ENCODE assay signal across 31 cellular contexts in genomic region chr1:109723351-109723750, GRCh38. TPM values are rescaled to one million over a fixed set of nuclear protein-coding genes. Genes with fewer than 3 reads are reported as not detected.
A peak's percentile ranks its signal among the peaks of the same experiment; 100 is the strongest.
DNase-seq lines count a peak whose midpoint lies in the region; ATAC-seq, FAIRE-seq and TF ChIP-seq lines count a peak whose summit lies in the region.
"Had no signal": no experiment of that assay in that cellular context is flagged by ENCODE, and none has a peak within 500 bp of the region (broad histone marks: within the 10 kb centered on the region; RNA-seq: fewer than 3 reads in every experiment).

No MANE protein-coding gene starts in this region.

- POLR2A ChIA-PET in HepG2 (lab: Yijun Ruan, JAX): no interaction called here

- FAIRE-seq in HepG2 (lab: Jason Lieb, UNC): no peak
- FAIRE-seq: A204.1, endothelial cell of umbilical vein, GM18507 had no signal

- no peak for TF ChIP-seq RAD21 in HepG2 (CRISPR knock-in tag; IDR thresholded peaks at IDR 0.05)

- no peak overlapping the region for H3K27ac ChIP-seq in HepG2 (ENCODE audit: extremely low read length, insufficient read depth, low read length)
- H3K27ac ChIP-seq in right lobe of liver: no peak overlapping the region
- no peak overlapping the region for H3K27ac ChIP-seq in upper lobe of left lung
- H3K27ac ChIP-seq: BLaER1, heart right ventricle, RWPE1 had no signal

- H3K9me3 ChIP-seq in HepG2 (ENCODE audit: low read length): no peaks in the 10 kb centered on the region
- H3K9me3 ChIP-seq in right lobe of liver: no peaks in the 10 kb centered on the region
- H3K9me3 ChIP-seq in upper lobe of left lung: no peaks in the 10 kb centered on the region
- H3K9me3 ChIP-seq: heart right ventricle had no signal

- no peak overlapping the region for H2AFZ ChIP-seq in HepG2 (ENCODE audit: low read length)

- TF ChIP-seq CTCF in HepG2 (CRISPR knock-in tag; IDR thresholded peaks at IDR 0.05) (no peak), right lobe of liver (IDR thresholded peaks at IDR 0.05) (no peak), upper lobe of left lung (IDR thresholded peaks at IDR 0.05) (no peak)

- no peak for TF ChIP-seq POLR2A in HepG2 (IDR thresholded peaks at IDR 0.05; ENCODE audit: insufficient read depth in 1 of 2, low read depth in 2 of 2, low read length in 2 of 2)
- TF ChIP-seq POLR2A in right lobe of liver (IDR thresholded peaks at IDR 0.05): no peak
- TF ChIP-seq POLR2A in upper lobe of left lung (IDR thresholded peaks at IDR 0.05): no peak

- H3K4me1 ChIP-seq in HepG2 (ENCODE audit: insufficient read depth, low read length) (peaks cover 25% of the 10 kb centered on the region), right lobe of liver (no peaks in the 10 kb centered on the region), upper lobe of left lung (no peaks in the 10 kb centered on the region)

- TF ChIP-seq EP300 in HepG2 (IDR thresholded peaks at IDR 0.05; ENCODE audit: low read depth in 2 of 2, low read length in 2 of 2) (no peak), HepG2 (CRISPR knock-in tag; IDR thresholded peaks at IDR 0.05; ENCODE audit: borderline replicate concordance) (no peak), upper lobe of left lung (IDR thresholded peaks at IDR 0.05) (no peak)

- H4K20me1 ChIP-seq in HepG2 (ENCODE audit: insufficient read depth, low read length): no peaks in the 10 kb centered on the region
- H4K20me1 ChIP-seq: BLaER1 had no signal

- no peak overlapping the region for H3K4me2 ChIP-seq in HepG2 (ENCODE audit: low read depth, low read length)
- H3K4me2 ChIP-seq: BLaER1 had no signal

- in situ Hi-C loops in HepG2 (cut with HindIII; ENCODE audit: extremely low pct_ligation_motif_present, low pct_unique_long_range_greater_than_20kb): no loop called here

- H3K27me3 ChIP-seq in HepG2 (ENCODE audit: control insufficient read depth in 1 of 2, insufficient read depth in 2 of 2, low read length in 2 of 2) (no peaks in the 10 kb centered on the region; a peak in 1 of 5 replicates), right lobe of liver (no peaks in the 10 kb centered on the region), upper lobe of left lung (no peaks in the 10 kb centered on the region)
- H3K27me3 ChIP-seq: BLaER1, heart right ventricle, MG63 had no signal

- CTCF ChIA-PET in HepG2 (lab: Yijun Ruan, JAX; ENCODE audit: low intra/inter-chr PET ratio, low total read pairs): no interaction called here

- no peak overlapping the region for H3K9ac ChIP-seq in HepG2 (ENCODE audit: insufficient read depth, low read depth, low read length)
- H3K9ac ChIP-seq: BLaER1 had no signal

- intact Hi-C loops in HepG2 (cut with micrococcal nuclease; ENCODE audit: unreplicated experiment) (no loop called here), right lobe of liver (cut with DNase I) (no loop called here)

- no TSS peak for BruUV-seq in HepG2 (replicated peaks; lab: Mats Ljungman, UMichigan)

- H3K36me3 ChIP-seq in HepG2 (replicated peaks in 1 of 2; ENCODE audit: control insufficient read depth in 1 of 2, insufficient read depth in 2 of 2, low read length in 2 of 2) (no peaks in the 10 kb centered on the region), right lobe of liver (no peaks in the 10 kb centered on the region), upper lobe of left lung (no peaks in the 10 kb centered on the region)
- H3K36me3 ChIP-seq: BLaER1, heart right ventricle, MG63 had no signal

- H3K79me2 ChIP-seq in HepG2 (ENCODE audit: insufficient read depth, low read length): no peaks in the 10 kb centered on the region

- DNase-seq in HepG2 (ENCODE audit: low spot score): peak; percentile 29
- DNase-seq in right lobe of liver: no peak
- DNase-seq in astrocyte of the hippocampus (ENCODE audit: low read depth, low spot score): peak; percentile 18
- peak; percentile 16 for DNase-seq in hepatic stellate cell (ENCODE audit: low spot score)
- no peak for DNase-seq in NCI-H2196 treated with DMSO at 0.1 percent for 48 hours (lab: John Stamatoyannopoulos, UW; ENCODE audit: unreplicated experiment)
- no peak for DNase-seq in upper lobe of left lung
- no peak for DNase-seq in NCI-H510A treated with DMSO at 0.1 percent for 48 hours (lab: John Stamatoyannopoulos, UW)
- DNase-seq: activated CD8-positive, alpha-beta T cell treated with anti-CD3 and anti-CD28 coated beads, Interleukin-2, amount 10 ng/mL, durations not matched to agents 7 days and 5 days; activated naive CD8-positive, alpha-beta T cell treated with anti-CD3 and anti-CD28 coated beads for 36 hours; activated T-cell treated with anti-CD3 and anti-CD28 coated beads for 4 hours; DMS79; HCEC 1CT; heart right ventricle; KG1; left cardiac atrium; MG63; naive B cell; NCI-H1417 treated with DMSO at 0.1 percent for 48 hours; NCI-H2081 treated with DMSO at 0.1 percent for 48 hours; NCI-H446 treated with DMSO at 0.1 percent for 48 hours; stimulated activated naive CD4-positive, alpha-beta T cell treated with Interleukin-2 at 50 U/mL for 16 hours had no signal

- no peak for ATAC-seq in HepG2
- no peak for ATAC-seq in right lobe of liver
- ATAC-seq in upper lobe of left lung (ENCODE audit: low FRiP score in 2 of 2): no peak
- ATAC-seq in HG03039 (IDR thresholded peaks at IDR 0.05; ENCODE audit: unreplicated experiment): no peak
- ATAC-seq: activated CD8-positive, alpha-beta T cell treated with anti-CD3 and anti-CD28 coated beads, Interleukin-2, amount 10 ng/mL, durations not matched to agents 7 days and 5 days; heart right ventricle; left cardiac atrium had no signal

- WGBS in HepG2 (ENCODE audit: low lambda C conversion rate): 45% methylated on average over 5 of the region's 5 CpGs
- 76% methylated on average over 4 of the region's 5 CpGs for WGBS in right lobe of liver (ENCODE audit: insufficient coverage, low coverage, low lambda C conversion rate, missing lambda C conversion rate)
- WGBS in upper lobe of left lung, 2 donors: 85 to 89% methylated on average over 5 of the region's 5 CpGs

- H3K4me3 ChIP-seq in HepG2 (replicated peaks in 1 of 3; ENCODE audit: insufficient read depth in 1 of 3, low read depth in 2 of 3, low read length in 3 of 3) (no peak overlapping the region), right lobe of liver (no peak overlapping the region), upper lobe of left lung (no peak overlapping the region)
- H3K4me3 ChIP-seq: BLaER1, heart right ventricle, MG63 had no signal

RNA-seq across cellular contexts. Expression of gene GSTM5, which starts 11.3 kb away (rescaled TPM):
- total RNA-seq in HepG2 (2016; rRNA removed; fragmentation: Illumina TruSeq; extraction: Trizol) (not detected in 2 replicates), right lobe of liver (under 1 TPM in 5 of 6 experiments, not detected in 1; 0.19 to 0.54 (median 0.31) TPM), upper lobe of left lung (10 to 100 TPM in 3 of 6 donors, 1 to 10 TPM in 2, under 1 TPM in 1; 1.00 to 24.3 (median 8.3) TPM)
- not detected in 2 replicates for total RNA-seq in HepG2 (2016; cell fraction: cytosol; rRNA removed; fragmentation: Illumina TruSeq; extraction: Trizol; ENCODE audit: low read depth)
- total RNA-seq in HepG2 (2016; cell fraction: insoluble cytoplasmic fraction; rRNA removed; fragmentation: Illumina TruSeq; extraction: Trizol): not detected in 2 replicates
- not detected in 2 replicates for total RNA-seq in HepG2 (2016; cell fraction: membrane; rRNA removed; fragmentation: Illumina TruSeq; extraction: Trizol)
- not detected in 2 replicates for total RNA-seq in HepG2 (2016; cell fraction: nucleus; rRNA removed; fragmentation: Illumina TruSeq; extraction: Trizol)
- polyA plus RNA-seq in HepG2 (2011; rRNA removed): not detected in 2 replicates
- not detected in 2 replicates for polyA plus RNA-seq in HepG2 (2011; cell fraction: cytosol; rRNA removed)
- 0.23 TPM in 1 of 2 replicates, not detected in the other for polyA plus RNA-seq in HepG2 (2011; cell fraction: nucleus; rRNA removed)
- not detected in 2 replicates for polyA plus RNA-seq in HepG2 (2012)
- polyA plus RNA-seq in HepG2 (2016; cell fraction: cytosol; fragmentation: Illumina TruSeq; extraction: Trizol; ENCODE audit: low read depth): not detected in 2 replicates
- not detected in 2 replicates for polyA plus RNA-seq in HepG2 (2016; cell fraction: insoluble cytoplasmic fraction; fragmentation: Illumina TruSeq; extraction: Trizol; ENCODE audit: low read depth)
- not detected in 2 replicates for polyA plus RNA-seq in HepG2 (2016; cell fraction: membrane; fragmentation: Illumina TruSeq; extraction: Trizol; ENCODE audit: low read depth)
- not detected in 2 replicates for polyA plus RNA-seq in HepG2 (2016; cell fraction: nucleus; fragmentation: Illumina TruSeq; extraction: Trizol; ENCODE audit: insufficient read depth, low read depth)
- 0.06 and 0.56 TPM in 2 replicates for polyA minus RNA-seq in HepG2 (2011; rRNA and poly(A)+ RNA removed; ENCODE audit: low replicate concordance)
- not detected in 2 replicates for polyA minus RNA-seq in HepG2 (2011; cell fraction: cytosol; rRNA and poly(A)+ RNA removed)
- polyA minus RNA-seq in HepG2 (2011; cell fraction: nucleus; rRNA and poly(A)+ RNA removed): 0.13 TPM in 1 of 2 replicates, not detected in the other
- total RNA-seq: dermis microvascular lymphatic vessel endothelial cell, HT1080 had no signal

RNA-seq across cellular contexts. Expression of gene GSTM3, which starts 17.5 kb away (rescaled TPM):
- total RNA-seq in HepG2 (2016; rRNA removed; fragmentation: Illumina TruSeq; extraction: Trizol) (127 and 150 TPM in 2 replicates), right lobe of liver (10 to 100 TPM in 3 of 6 experiments, 1 to 10 TPM in 3; 1.2 to 19.2 (median 10.6) TPM), upper lobe of left lung (10 to 100 TPM in 3 of 6 donors, 1 to 10 TPM in 3; 4.9 to 23.3 (median 11.2) TPM)
- total RNA-seq in HepG2 (2016; cell fraction: cytosol; rRNA removed; fragmentation: Illumina TruSeq; extraction: Trizol; ENCODE audit: low read depth): 35.2 and 40.3 TPM in 2 replicates
- total RNA-seq in HepG2 (2016; cell fraction: insoluble cytoplasmic fraction; rRNA removed; fragmentation: Illumina TruSeq; extraction: Trizol): 127 and 162 TPM in 2 replicates
- total RNA-seq in HepG2 (2016; cell fraction: membrane; rRNA removed; fragmentation: Illumina TruSeq; extraction: Trizol): 35.2 and 39.0 TPM in 2 replicates
- 49.3 and 64.9 TPM in 2 replicates for total RNA-seq in HepG2 (2016; cell fraction: nucleus; rRNA removed; fragmentation: Illumina TruSeq; extraction: Trizol)
- 124 and 142 TPM in 2 replicates for polyA plus RNA-seq in HepG2 (2011; rRNA removed)
- polyA plus RNA-seq in HepG2 (2011; cell fraction: cytosol; rRNA removed): 105 and 126 TPM in 2 replicates
- polyA plus RNA-seq in HepG2 (2011; cell fraction: nucleus; rRNA removed): 39.2 and 41.5 TPM in 2 replicates
- polyA plus RNA-seq in HepG2 (2012): 102 and 104 TPM in 2 replicates
- polyA plus RNA-seq in HepG2 (2016; cell fraction: cytosol; fragmentation: Illumina TruSeq; extraction: Trizol; ENCODE audit: low read depth): 37.0 and 38.1 TPM in 2 replicates
- polyA plus RNA-seq in HepG2 (2016; cell fraction: insoluble cytoplasmic fraction; fragmentation: Illumina TruSeq; extraction: Trizol; ENCODE audit: low read depth): 128 and 138 TPM in 2 replicates
- 28.9 and 29.1 TPM in 2 replicates for polyA plus RNA-seq in HepG2 (2016; cell fraction: membrane; fragmentation: Illumina TruSeq; extraction: Trizol; ENCODE audit: low read depth)
- 66.5 and 79.1 TPM in 2 replicates for polyA plus RNA-seq in HepG2 (2016; cell fraction: nucleus; fragmentation: Illumina TruSeq; extraction: Trizol; ENCODE audit: insufficient read depth, low read depth)
- polyA minus RNA-seq in HepG2 (2011; rRNA and poly(A)+ RNA removed; ENCODE audit: low replicate concordance): 34.6 and 95.6 TPM in 2 replicates
- 31.6 and 39.1 TPM in 2 replicates for polyA minus RNA-seq in HepG2 (2011; cell fraction: cytosol; rRNA and poly(A)+ RNA removed)
- polyA minus RNA-seq in HepG2 (2011; cell fraction: nucleus; rRNA and poly(A)+ RNA removed): 15.7 and 24.2 TPM in 2 replicates

RNA-seq across cellular contexts. Expression of gene GSTM1, which starts 35.7 kb away (rescaled TPM):
- total RNA-seq in HepG2 (2016; rRNA removed; fragmentation: Illumina TruSeq; extraction: Trizol) (not detected in 2 replicates), right lobe of liver (100 to 1,000 TPM in 1 of 6 experiments, 10 to 100 TPM in 2, not detected in 3; 32.1 to 248 (median 43.0) TPM), upper lobe of left lung (10 to 100 TPM in 2 of 6 donors, not detected in 4; 11.8 to 33.0 TPM)
- total RNA-seq in HepG2 (2016; cell fraction: cytosol; rRNA removed; fragmentation: Illumina TruSeq; extraction: Trizol; ENCODE audit: low read depth): not detected in 2 replicates
- total RNA-seq in HepG2 (2016; cell fraction: insoluble cytoplasmic fraction; rRNA removed; fragmentation: Illumina TruSeq; extraction: Trizol): 0.15 TPM in 1 of 2 replicates, not detected in the other
- not detected in 2 replicates for total RNA-seq in HepG2 (2016; cell fraction: membrane; rRNA removed; fragmentation: Illumina TruSeq; extraction: Trizol)
- not detected in 2 replicates for total RNA-seq in HepG2 (2016; cell fraction: nucleus; rRNA removed; fragmentation: Illumina TruSeq; extraction: Trizol)
- polyA plus RNA-seq in HepG2 (2011; rRNA removed): 0.42 and 0.55 TPM in 2 replicates
- polyA plus RNA-seq in HepG2 (2011; cell fraction: cytosol; rRNA removed): 0.22 and 0.66 TPM in 2 replicates
- polyA plus RNA-seq in HepG2 (2011; cell fraction: nucleus; rRNA removed): 0.57 and 0.76 TPM in 2 replicates
- 0.27 TPM in 1 of 2 replicates, not detected in the other for polyA plus RNA-seq in HepG2 (2012)
- polyA plus RNA-seq in HepG2 (2016; cell fraction: cytosol; fragmentation: Illumina TruSeq; extraction: Trizol; ENCODE audit: low read depth): not detected in 2 replicates
- 0.21 and 0.40 TPM in 2 replicates for polyA plus RNA-seq in HepG2 (2016; cell fraction: insoluble cytoplasmic fraction; fragmentation: Illumina TruSeq; extraction: Trizol; ENCODE audit: low read depth)
- polyA plus RNA-seq in HepG2 (2016; cell fraction: membrane; fragmentation: Illumina TruSeq; extraction: Trizol; ENCODE audit: low read depth): not detected in 2 replicates
- not detected in 2 replicates for polyA plus RNA-seq in HepG2 (2016; cell fraction: nucleus; fragmentation: Illumina TruSeq; extraction: Trizol; ENCODE audit: insufficient read depth, low read depth)
- polyA minus RNA-seq in HepG2 (2011; rRNA and poly(A)+ RNA removed; ENCODE audit: low replicate concordance): 1.6 TPM in 1 of 2 replicates, not detected in the other
- polyA minus RNA-seq in HepG2 (2011; cell fraction: cytosol; rRNA and poly(A)+ RNA removed): not detected in 2 replicates
- polyA minus RNA-seq in HepG2 (2011; cell fraction: nucleus; rRNA and poly(A)+ RNA removed): not detected in 2 replicates
- total RNA-seq: activated naive CD8-positive, alpha-beta T cell treated with anti-CD3 and anti-CD28 coated beads for 36 hours; dermis microvascular lymphatic vessel endothelial cell; left cardiac atrium; pulmonary artery endothelial cell; temporal lobe had no signal
- polyA plus RNA-seq: endothelial cell of umbilical vein had no signal

RNA-seq across cellular contexts. Expression of gene EPS8L3, which starts 40.4 kb away (rescaled TPM):
- 7.6 and 18.2 TPM in 2 replicates for total RNA-seq in HepG2 (2016; rRNA removed; fragmentation: Illumina TruSeq; extraction: Trizol)
- total RNA-seq in HepG2 (2016; cell fraction: cytosol; rRNA removed; fragmentation: Illumina TruSeq; extraction: Trizol; ENCODE audit: low read depth): 3.1 and 3.5 TPM in 2 replicates
- 6.3 and 18.1 TPM in 2 replicates for total RNA-seq in HepG2 (2016; cell fraction: insoluble cytoplasmic fraction; rRNA removed; fragmentation: Illumina TruSeq; extraction: Trizol)
- 4.6 and 5.1 TPM in 2 replicates for total RNA-seq in HepG2 (2016; cell fraction: membrane; rRNA removed; fragmentation: Illumina TruSeq; extraction: Trizol)
- total RNA-seq in HepG2 (2016; cell fraction: nucleus; rRNA removed; fragmentation: Illumina TruSeq; extraction: Trizol): 21.5 and 27.6 TPM in 2 replicates
- 106 and 127 TPM in 2 replicates for polyA plus RNA-seq in HepG2 (2011; rRNA removed)
- 24.6 and 30.4 TPM in 2 replicates for polyA plus RNA-seq in HepG2 (2011; cell fraction: cytosol; rRNA removed)
- 854 and 1,047 TPM in 2 replicates for polyA plus RNA-seq in HepG2 (2011; cell fraction: nucleus; rRNA removed)
- 79.1 and 95.8 TPM in 2 replicates for polyA plus RNA-seq in HepG2 (2012)
- 3.0 and 3.7 TPM in 2 replicates for polyA plus RNA-seq in HepG2 (2016; cell fraction: cytosol; fragmentation: Illumina TruSeq; extraction: Trizol; ENCODE audit: low read depth)
- 11.9 and 13.8 TPM in 2 replicates for polyA plus RNA-seq in HepG2 (2016; cell fraction: insoluble cytoplasmic fraction; fragmentation: Illumina TruSeq; extraction: Trizol; ENCODE audit: low read depth)
- polyA plus RNA-seq in HepG2 (2016; cell fraction: membrane; fragmentation: Illumina TruSeq; extraction: Trizol; ENCODE audit: low read depth): 4.6 and 5.0 TPM in 2 replicates
- polyA plus RNA-seq in HepG2 (2016; cell fraction: nucleus; fragmentation: Illumina TruSeq; extraction: Trizol; ENCODE audit: insufficient read depth, low read depth): 139 and 140 TPM in 2 replicates
- polyA minus RNA-seq in HepG2 (2011; rRNA and poly(A)+ RNA removed; ENCODE audit: low replicate concordance): 2.2 and 43.5 TPM in 2 replicates
- 15.7 and 17.0 TPM in 2 replicates for polyA minus RNA-seq in HepG2 (2011; cell fraction: cytosol; rRNA and poly(A)+ RNA removed)
- 107 and 127 TPM in 2 replicates for polyA minus RNA-seq in HepG2 (2011; cell fraction: nucleus; rRNA and poly(A)+ RNA removed)
- 1 to 10 TPM in 3 of 6 experiments, not detected in 3; 3.2 to 4.7 (median 3.3) TPM for total RNA-seq in right lobe of liver
- under 1 TPM in 1 of 6 donors, not detected in 5; 0.20 TPM for total RNA-seq in upper lobe of left lung
- total RNA-seq: activated CD8-positive, alpha-beta T cell treated with anti-CD3 and anti-CD28 coated beads, Interleukin-2, amount 10 ng/mL, durations not matched to agents 7 days and 5 days; activated naive CD8-positive, alpha-beta T cell treated with anti-CD3 and anti-CD28 coated beads for 36 hours; dermis microvascular lymphatic vessel endothelial cell; endothelial cell of umbilical vein; HT1080; left cardiac atrium; temporal lobe had no signal
- polyA plus RNA-seq: endothelial cell of umbilical vein, heart right ventricle had no signal

RNA-seq across cellular contexts. Expression of gene GSTM2, which starts 55.5 kb away (rescaled TPM):
- 6.5 and 7.0 TPM in 2 replicates for total RNA-seq in HepG2 (2016; rRNA removed; fragmentation: Illumina TruSeq; extraction: Trizol)
- 1.9 and 2.5 TPM in 2 replicates for total RNA-seq in HepG2 (2016; cell fraction: cytosol; rRNA removed; fragmentation: Illumina TruSeq; extraction: Trizol; ENCODE audit: low read depth)
- total RNA-seq in HepG2 (2016; cell fraction: insoluble cytoplasmic fraction; rRNA removed; fragmentation: Illumina TruSeq; extraction: Trizol): 8.1 and 8.3 TPM in 2 replicates
- total RNA-seq in HepG2 (2016; cell fraction: membrane; rRNA removed; fragmentation: Illumina TruSeq; extraction: Trizol): 2.0 and 2.7 TPM in 2 replicates
- 8.1 and 8.5 TPM in 2 replicates for total RNA-seq in HepG2 (2016; cell fraction: nucleus; rRNA removed; fragmentation: Illumina TruSeq; extraction: Trizol)
- 15.0 and 17.0 TPM in 2 replicates for polyA plus RNA-seq in HepG2 (2011; rRNA removed)
- polyA plus RNA-seq in HepG2 (2011; cell fraction: cytosol; rRNA removed): 5.9 and 7.2 TPM in 2 replicates
- polyA plus RNA-seq in HepG2 (2011; cell fraction: nucleus; rRNA removed): 102 and 131 TPM in 2 replicates
- polyA plus RNA-seq in HepG2 (2012): 19.7 and 21.3 TPM in 2 replicates
- polyA plus RNA-seq in HepG2 (2016; cell fraction: cytosol; fragmentation: Illumina TruSeq; extraction: Trizol; ENCODE audit: low read depth): 4.7 and 5.2 TPM in 2 replicates
- 15.3 and 17.0 TPM in 2 replicates for polyA plus RNA-seq in HepG2 (2016; cell fraction: insoluble cytoplasmic fraction; fragmentation: Illumina TruSeq; extraction: Trizol; ENCODE audit: low read depth)
- 3.5 and 4.5 TPM in 2 replicates for polyA plus RNA-seq in HepG2 (2016; cell fraction: membrane; fragmentation: Illumina TruSeq; extraction: Trizol; ENCODE audit: low read depth)
- 30.8 and 32.2 TPM in 2 replicates for polyA plus RNA-seq in HepG2 (2016; cell fraction: nucleus; fragmentation: Illumina TruSeq; extraction: Trizol; ENCODE audit: insufficient read depth, low read depth)
- 0.26 and 6.7 TPM in 2 replicates for polyA minus RNA-seq in HepG2 (2011; rRNA and poly(A)+ RNA removed; ENCODE audit: low replicate concordance)
- polyA minus RNA-seq in HepG2 (2011; cell fraction: cytosol; rRNA and poly(A)+ RNA removed): 1.7 and 2.7 TPM in 2 replicates
- polyA minus RNA-seq in HepG2 (2011; cell fraction: nucleus; rRNA and poly(A)+ RNA removed): 12.9 TPM in 2 replicates
- 10 to 100 TPM in 4 of 6 experiments, 1 to 10 TPM in 2; 4.4 to 16.0 (median 12.7) TPM for total RNA-seq in right lobe of liver
- total RNA-seq in upper lobe of left lung: 100 to 1,000 TPM in 1 of 6 donors, 10 to 100 TPM in 5; 19.0 to 263 (median 31.6) TPM

Comparison
In these comparisons a context has a peak if more than half of its experiments do, and no peak if none do; other contexts are left out.
1. DNase-seq: peak in HepG2 (single experiment), astrocyte of the hippocampus (single experiment) and hepatic stellate cell (single experiment); none in right lobe of liver (0 of 3), NCI-H2196 treated with DMSO at 0.1 percent for 48 hours (single experiment), upper lobe of left lung (0 of 2) and NCI-H510A treated with DMSO at 0.1 percent for 48 hours (single experiment).